Comparison of ENCODE assay signal across 14 cellular contexts in genomic region chr4:184807261-184807660, GRCh38. TPM values are rescaled to one million over a fixed set of nuclear protein-coding genes. Genes with fewer than 3 reads are reported as not detected.
DNase-seq lines count a peak whose midpoint lies in the region; ATAC-seq and TF ChIP-seq lines count a peak whose summit lies in the region.
"Had no signal": no experiment of that assay in that cellular context is flagged by ENCODE, and none has a peak within 500 bp of the region (broad histone marks: within the 10 kb centered on the region; RNA-seq: fewer than 3 reads in every experiment).

No MANE protein-coding gene starts in this region.

- ATAC-seq in HCT116 (no peak), left ventricle myocardium superior (peak; percentile 28), GM18907 (IDR thresholded peaks at IDR 0.05; ENCODE audit: unreplicated experiment) (no peak), GM21576 (IDR thresholded peaks at IDR 0.05; ENCODE audit: unreplicated experiment) (no peak)
- ATAC-seq in stimulated activated naive CD8-positive, alpha-beta T cell treated with anti-CD3 and anti-CD28 coated beads, Interleukin-15, Interleukin-2, amounts not matched to agents 100 U/mL and 50 U/mL, for 24 hours: no peak
- ATAC-seq: body of pancreas had no signal

- RAD21 ChIA-PET in HCT116 (lab: Charles Lee; ENCODE audit: low non-redundant PET in 1 of 2, low total read pairs in 2 of 2, uncharacterized antibody in 2 of 2, unreplicated experiment in 2 of 2): interaction anchor here in 1 of 2 experiments (0.5 kb wide), 1 partner anchor 22 kb away, joined by 6 read pairs; no protein-coding TSS in a partner anchor

- DNase-seq in HCT116 (ENCODE audit: low read depth, low spot score): no peak
- no peak for DNase-seq in SK-N-MC (ENCODE audit: low read depth, low spot score)
- DNase-seq in left ventricle myocardium superior: no peak
- no peak for DNase-seq in stimulated activated naive CD8-positive, alpha-beta T cell treated with anti-CD3 and anti-CD28 coated beads, Interleukin-15, Interleukin-2, amounts not matched to agents 100 U/mL and 50 U/mL, for 24 hours
- DNase-seq: activated CD4-positive, alpha-beta T cell treated with anti-CD3 and anti-CD28 coated beads for 1 hour; activated naive CD4-positive, alpha-beta T cell treated with Interleukin-2 at 50 U/mL for 16 hours; naive B cell; NK-92 treated with Interleukin-12 subunit alpha and Interleukin-12 subunit beta, amount 100 ng/mL, for 24 hours; SHP77 treated with DMSO at 0.1 percent for 48 hours had no signal

- no peaks in the 10 kb centered on the region for H3K36me3 ChIP-seq in HCT116 (ENCODE audit: control insufficient read depth in 1 of 2, insufficient read depth in 2 of 2, low read length in 2 of 2)
- no peaks in the 10 kb centered on the region for H3K36me3 ChIP-seq in SK-N-MC (ENCODE audit: insufficient read depth, low read length)
- peaks cover 9 to 10% (median 10%) of the 10 kb centered on the region in 3 donors for H3K36me3 ChIP-seq in skeletal muscle tissue (ENCODE audit: control insufficient read depth in 3 of 3, insufficient read depth in 3 of 3, low read length in 3 of 3)

- H3K4me1 ChIP-seq in HCT116 (ENCODE audit: control insufficient read depth in 1 of 2, insufficient read depth in 2 of 2, low read length in 2 of 2) (peaks cover 32 to 34% of the 10 kb centered on the region in 2 experiments), skeletal muscle tissue (ENCODE audit: control insufficient read depth in 3 of 3, insufficient read depth in 3 of 3, low read length in 3 of 3) (peaks cover 66 to 71% (median 67%) of the 10 kb centered on the region in 3 donors)

- H2AFZ ChIP-seq in HCT116 (ENCODE audit: low read depth, low read length, poor library complexity, severe bottlenecking): no peak overlapping the region

- no peak overlapping the region for H3K27ac ChIP-seq in HCT116 (ENCODE audit: low read depth, low read length)
- H3K27ac ChIP-seq in SK-N-MC: 0 out of 2 replicates have a peak overlapping the region, but pooled peaks have one; percentile 13
- H3K27ac ChIP-seq in skeletal muscle tissue (ENCODE audit: low read depth, low read length): peak overlapping the region; percentile 88
- H3K27ac ChIP-seq: BLaER1 treated with 17β-estradiol and CSF1 and Interleukin-3, amounts not matched to agents 10 nM and 100 nM had no signal

- intact Hi-C loops in HCT116 (cut with micrococcal nuclease) (no loop called here), left ventricle myocardium superior (cut with micrococcal nuclease) (no loop called here)

- H3K27me3 ChIP-seq in HCT116 (ENCODE audit: insufficient read depth, low read length) (no peaks in the 10 kb centered on the region), skeletal muscle tissue (ENCODE audit: control insufficient read depth in 3 of 3, insufficient read depth in 3 of 3, low read length in 3 of 3) (no peaks in the 10 kb centered on the region)
- H3K27me3 ChIP-seq: BLaER1 treated with 17β-estradiol and CSF1 and Interleukin-3, amounts not matched to agents 10 nM and 100 nM; body of pancreas had no signal

- no peak overlapping the region for H3K9ac ChIP-seq in HCT116 (ENCODE audit: low read length)
- no peak overlapping the region for H3K9ac ChIP-seq in SK-N-MC (ENCODE audit: insufficient read length)
- H3K9ac ChIP-seq in skeletal muscle tissue (ENCODE audit: low read depth in 1 of 3, low read length in 3 of 3): peak overlapping the region; percentile 3 to 81 (median 68)

- H3K4me3 ChIP-seq in HCT116 (replicated peaks in 1 of 2; ENCODE audit: low read depth in 1 of 2, low read length in 2 of 2): no peak overlapping the region
- H3K4me3 ChIP-seq in SK-N-MC: no peak overlapping the region
- H3K4me3 ChIP-seq in skeletal muscle tissue (ENCODE audit: low read length in 3 of 3): peak overlapping the region; percentile 10 to 46 (median 34)
- H3K4me3 ChIP-seq: BLaER1 treated with 17β-estradiol and CSF1 and Interleukin-3, amounts not matched to agents 10 nM and 100 nM; body of pancreas had no signal

- POLR2A ChIA-PET in HCT116 (lab: Charles Lee): no interaction called here

- no peaks in the 10 kb centered on the region for H3K79me2 ChIP-seq in HCT116 (ENCODE audit: insufficient read depth, low read length)

- CTCF ChIA-PET in HCT116 (lab: Charles Lee): no interaction called here

- TF ChIP-seq CTCF in HCT116 (IDR thresholded peaks at IDR 0.05 in 2 of 3, conservative IDR thresholded peaks at IDR 0.05 in 1 of 3; ENCODE audit: borderline replicate concordance in 1 of 3, insufficient read depth in 1 of 3, low read depth in 2 of 3, low read length in 2 of 3): no peak

- no TSS peak for BruUV-seq in HCT116 (replicated peaks; lab: Mats Ljungman, UMichigan)

- TF ChIP-seq RAD21 in HCT116 (IDR thresholded peaks at IDR 0.05; ENCODE audit: low read depth): no peak

- no peaks in the 10 kb centered on the region for H3K9me3 ChIP-seq in HCT116 (ENCODE audit: control insufficient read depth in 1 of 2, insufficient read depth in 1 of 2, low read depth in 1 of 2, low read length in 2 of 2)
- H3K9me3 ChIP-seq in SK-N-MC (ENCODE audit: low read depth, low read length): no peaks in the 10 kb centered on the region
- H3K9me3 ChIP-seq in skeletal muscle tissue (ENCODE audit: control insufficient read depth in 3 of 3, low read length in 3 of 3): no peaks in the 10 kb centered on the region
- H3K9me3 ChIP-seq: BLaER1 treated with 17β-estradiol and CSF1 and Interleukin-3, amounts not matched to agents 10 nM and 100 nM; body of pancreas had no signal

- no peaks in the 10 kb centered on the region for H3K9me2 ChIP-seq in HCT116 (ENCODE audit: insufficient read depth)

- H4K20me1 ChIP-seq in HCT116 (ENCODE audit: insufficient read depth): no peaks in the 10 kb centered on the region

- no peak for TF ChIP-seq POLR2A in HCT116 (IDR thresholded peaks at IDR 0.05; ENCODE audit: borderline replicate concordance, extremely low read depth, insufficient read depth, insufficient read length)

- peak overlapping the region; percentile 42; the same call in 1 of the 2 replicates for H3K4me2 ChIP-seq in HCT116 (ENCODE audit: low read length)

TF ChIP-seq in HCT116, 20 proteins besides CTCF, POLR2A, EP300 and RAD21:
- no peak for TF ChIP-seq EGR1 (IDR thresholded peaks at IDR 0.05; ENCODE audit: low read depth)
- TF ChIP-seq ATF3 (IDR thresholded peaks at IDR 0.05): no peak
- TF ChIP-seq SRF (IDR thresholded peaks at IDR 0.05; ENCODE audit: low read depth): no peak
- TF ChIP-seq ZBTB33 (IDR thresholded peaks at IDR 0.05; ENCODE audit: extremely low read depth, insufficient replicate concordance, low read length): no peak
- TF ChIP-seq ZFX (IDR thresholded peaks at IDR 0.05): no peak
- TF ChIP-seq POLR2AphosphoS5 (IDR thresholded peaks at IDR 0.05; ENCODE audit: low read depth, low read length): no peak
- no peak for TF ChIP-seq EZH2 (IDR thresholded peaks at IDR 0.05)
- TF ChIP-seq JUND (IDR thresholded peaks at IDR 0.05): no peak
- no peak for TF ChIP-seq SP1 (IDR thresholded peaks at IDR 0.05; ENCODE audit: low read depth)
- TF ChIP-seq TCF7L2 (IDR thresholded peaks at IDR 0.05; ENCODE audit: borderline replicate concordance, extremely low read depth, insufficient read depth, insufficient read length): no peak
- no peak for TF ChIP-seq EZH2phosphoT487 (IDR thresholded peaks at IDR 0.05; ENCODE audit: borderline replicate concordance)

RNA-seq across cellular contexts. Expression of gene ACSL1, which starts 18.5 kb away (rescaled TPM):
- total RNA-seq in HCT116 (2021; ENCODE audit: unreplicated experiment) (12.5 TPM), left ventricle myocardium superior (477 TPM), skeletal muscle tissue (123 TPM)
- 6.2 and 7.0 TPM in 2 replicates for polyA plus RNA-seq in HCT116 (2012)

Comparison
In these comparisons a context has a peak if more than half of its experiments do, and no peak if none do; other contexts are left out.
1. H3K4me3 ChIP-seq: peak in skeletal muscle tissue (3 of 3); none in HCT116 (0 of 2) and SK-N-MC (single experiment).
2. H3K9ac ChIP-seq: peak in skeletal muscle tissue (3 of 3); none in HCT116 (single experiment) and SK-N-MC (single experiment).